ENCODE assay signal across 35 cellular contexts in genomic region chrX:63919081-63919480, GRCh38.
"Had no signal": no experiment of that assay in that cellular context is flagged by ENCODE, and none has a peak within 500 bp of the region (broad histone marks: within the 10 kb centered on the region; RNA-seq: fewer than 3 reads in every experiment).

No MANE protein-coding gene starts in this region.

- H3K9me3 ChIP-seq: colonic mucosa, esophagus squamous epithelium, gastroesophageal sphincter had no signal

- H3K27ac Mint-ChIP-seq: activated B cell treated with CpG ODN at 0.5 μM for 24 hours; activated CD8-positive, alpha-beta memory T cell treated with anti-CD3 and anti-CD28 coated beads, Interleukin-2, amount 10 ng/mL, durations not matched to agents 7 days and 5 days; activated CD8-positive, alpha-beta T cell treated with anti-CD3 and anti-CD28 coated beads, Interleukin-2, amount 10 ng/mL, durations not matched to agents 7 days and 5 days; activated naive CD4-positive, alpha-beta T cell treated with anti-CD3 and anti-CD28 coated beads for 36 hours; activated naive CD4-positive, alpha-beta T cell treated with anti-CD3 and anti-CD28 coated beads, Interleukin-2, amount 50 U/mL, for 24 hours; activated naive CD8-positive, alpha-beta T cell treated with anti-CD3 and anti-CD28 coated beads for 36 hours; activated naive CD8-positive, alpha-beta T cell treated with anti-CD3 and anti-CD28 coated beads, Interleukin-2, amount 50 U/mL, for 24 hours; activated T-helper 1 cell treated with anti-CD3 and anti-CD28 coated beads, Interleukin-12 subunit alpha, Interleukin-12 subunit beta, Interleukin-2, Interleukin-4 antibody, amounts not matched to agents 30 ng/mL and 10 ng/mL and 1 ng/mL, durations not matched to agents 14 hours and 24 hours and 36 hours; activated T-helper 2 cell treated with anti-CD3 and anti-CD28 coated beads, Interferon-gamma antibody, Interleukin-2, Interleukin-4, amounts not matched to agents 10 μg/mL and 5 μg/mL and 100 μg/mL, durations not matched to agents 14 hours and 24 hours and 36 hours; endodermal cell; T-cell; T-helper 1 cell treated with Interleukin-12 subunit alpha and Interleukin-12 subunit beta and Interleukin-4 antibody, amounts not matched to agents 30 μg/mL and 1 μg/mL, for 36 hours; T-helper 2 cell treated with Interferon-gamma antibody and Interleukin-4, amounts not matched to agents 5 μg/mL and 100 μg/mL, for 36 hours had no signal

- DNase-seq: activated B cell treated with CpG ODN at 0.5 μM for 24 hours; activated CD4-positive, alpha-beta T cell treated with anti-CD3 and anti-CD28 coated beads for 48 hours; activated CD4-positive, alpha-beta T cell treated with anti-CD3 and anti-CD28 coated beads, Interleukin-2, amount 50 U/mL, for 1 hour; activated CD4-positive, alpha-beta T cell treated with anti-CD3 and anti-CD28 coated beads, Interleukin-2, amount 50 U/mL, for 48 hours; activated CD8-positive, alpha-beta memory T cell treated with anti-CD3 and anti-CD28 coated beads, Interleukin-2, amount 10 ng/mL, durations not matched to agents 7 days and 5 days; activated CD8-positive, alpha-beta memory T cell treated with anti-CD3 and anti-CD28 coated beads, Interleukin-2, amount 50 U/mL, for 4 hours; activated CD8-positive, alpha-beta T cell treated with anti-CD3 and anti-CD28 coated beads, Interleukin-2, amount 10 ng/mL, durations not matched to agents 7 days and 5 days; activated effector memory CD4-positive, alpha-beta T cell treated with anti-CD3 and anti-CD28 coated beads, Interleukin-2, amount 50 U/mL, for 16 hours; activated naive CD8-positive, alpha-beta T cell treated with anti-CD3 and anti-CD28 coated beads for 36 hours; activated naive CD8-positive, alpha-beta T cell treated with anti-CD3 and anti-CD28 coated beads, Interleukin-2, amount 50 U/mL, for 24 hours; activated T-cell treated with anti-CD3 and anti-CD28 coated beads, Interleukin-2, amount 50 U/mL, for 1 hour; activated T-cell treated with anti-CD3 and anti-CD28 coated beads, Interleukin-2, amount 50 U/mL, for 48 hours; amygdala; aorta; central memory CD4-positive, alpha-beta T cell; cerebellar nuclear complex; colonic mucosa; effector CD8-positive, alpha-beta T cell; esophagus squamous epithelium; foreskin melanocyte; T-cell; T1000 had no signal

- H3K4me1 ChIP-seq: adrenal gland, colonic mucosa, esophagus squamous epithelium, gastroesophageal sphincter, heart right ventricle had no signal

- H3K27ac ChIP-seq: adrenal gland, brain microvascular endothelial cell, cardiac muscle cell, colonic mucosa, esophagus squamous epithelium, gastroesophageal sphincter, heart right ventricle, WERI-Rb-1 had no signal

- H3K36me3 Mint-ChIP-seq: activated CD8-positive, alpha-beta memory T cell treated with anti-CD3 and anti-CD28 coated beads, Interleukin-2, amount 10 ng/mL, durations not matched to agents 7 days and 5 days; activated naive CD4-positive, alpha-beta T cell treated with anti-CD3 and anti-CD28 coated beads, Interleukin-2, amount 50 U/mL, for 24 hours; activated naive CD8-positive, alpha-beta T cell treated with anti-CD3 and anti-CD28 coated beads for 36 hours; T-cell had no signal

- H3K27me3 ChIP-seq: brain microvascular endothelial cell, cardiac muscle cell, colonic mucosa, esophagus squamous epithelium, gastroesophageal sphincter had no signal

- H3K27me3 Mint-ChIP-seq: activated B cell treated with CpG ODN at 0.5 μM for 24 hours; activated CD8-positive, alpha-beta memory T cell treated with anti-CD3 and anti-CD28 coated beads, Interleukin-2, amount 10 ng/mL, durations not matched to agents 7 days and 5 days; activated naive CD4-positive, alpha-beta T cell treated with anti-CD3 and anti-CD28 coated beads, Interleukin-2, amount 50 U/mL, for 24 hours; activated naive CD8-positive, alpha-beta T cell treated with anti-CD3 and anti-CD28 coated beads for 36 hours; activated naive CD8-positive, alpha-beta T cell treated with anti-CD3 and anti-CD28 coated beads, Interleukin-2, amount 50 U/mL, for 24 hours had no signal

- H3K4me1 Mint-ChIP-seq: activated B cell treated with CpG ODN at 0.5 μM for 24 hours; activated CD8-positive, alpha-beta memory T cell treated with anti-CD3 and anti-CD28 coated beads, Interleukin-2, amount 10 ng/mL, durations not matched to agents 7 days and 5 days; activated naive CD4-positive, alpha-beta T cell treated with anti-CD3 and anti-CD28 coated beads, Interleukin-2, amount 50 U/mL, for 24 hours; activated naive CD8-positive, alpha-beta T cell treated with anti-CD3 and anti-CD28 coated beads for 36 hours; activated naive CD8-positive, alpha-beta T cell treated with anti-CD3 and anti-CD28 coated beads, Interleukin-2, amount 50 U/mL, for 24 hours; endodermal cell; T-cell had no signal

- H3K4me3 ChIP-seq: adrenal gland, cardiac muscle cell, colonic mucosa, esophagus squamous epithelium, gastroesophageal sphincter, heart right ventricle had no signal

- H3K4me3 Mint-ChIP-seq: activated B cell treated with CpG ODN at 0.5 μM for 24 hours; activated CD8-positive, alpha-beta memory T cell treated with anti-CD3 and anti-CD28 coated beads, Interleukin-2, amount 10 ng/mL, durations not matched to agents 7 days and 5 days; activated CD8-positive, alpha-beta T cell treated with anti-CD3 and anti-CD28 coated beads, Interleukin-2, amount 10 ng/mL, durations not matched to agents 7 days and 5 days; activated naive CD4-positive, alpha-beta T cell treated with anti-CD3 and anti-CD28 coated beads for 36 hours; activated naive CD4-positive, alpha-beta T cell treated with anti-CD3 and anti-CD28 coated beads, Interleukin-2, amount 50 U/mL, for 24 hours; activated naive CD8-positive, alpha-beta T cell treated with anti-CD3 and anti-CD28 coated beads for 36 hours; activated naive CD8-positive, alpha-beta T cell treated with anti-CD3 and anti-CD28 coated beads, Interleukin-2, amount 50 U/mL, for 24 hours; activated T-helper 1 cell treated with anti-CD3 and anti-CD28 coated beads, Interleukin-12 subunit alpha, Interleukin-12 subunit beta, Interleukin-2, Interleukin-4 antibody, amounts not matched to agents 30 ng/mL and 10 ng/mL and 1 ng/mL, durations not matched to agents 14 hours and 24 hours and 36 hours; endodermal cell; T-cell; T-helper 1 cell treated with Interleukin-12 subunit alpha and Interleukin-12 subunit beta and Interleukin-4 antibody, amounts not matched to agents 30 μg/mL and 1 μg/mL, for 36 hours; T-helper 2 cell treated with Interferon-gamma antibody and Interleukin-4, amounts not matched to agents 5 μg/mL and 100 μg/mL, for 36 hours had no signal

- H3K36me3 ChIP-seq: adrenal gland, brain microvascular endothelial cell, cardiac muscle cell, colonic mucosa, esophagus squamous epithelium, gastroesophageal sphincter, heart right ventricle, WERI-Rb-1 had no signal
